11 cellular contexts compared by ENCODE assay signal in the genomic region with DNA sequence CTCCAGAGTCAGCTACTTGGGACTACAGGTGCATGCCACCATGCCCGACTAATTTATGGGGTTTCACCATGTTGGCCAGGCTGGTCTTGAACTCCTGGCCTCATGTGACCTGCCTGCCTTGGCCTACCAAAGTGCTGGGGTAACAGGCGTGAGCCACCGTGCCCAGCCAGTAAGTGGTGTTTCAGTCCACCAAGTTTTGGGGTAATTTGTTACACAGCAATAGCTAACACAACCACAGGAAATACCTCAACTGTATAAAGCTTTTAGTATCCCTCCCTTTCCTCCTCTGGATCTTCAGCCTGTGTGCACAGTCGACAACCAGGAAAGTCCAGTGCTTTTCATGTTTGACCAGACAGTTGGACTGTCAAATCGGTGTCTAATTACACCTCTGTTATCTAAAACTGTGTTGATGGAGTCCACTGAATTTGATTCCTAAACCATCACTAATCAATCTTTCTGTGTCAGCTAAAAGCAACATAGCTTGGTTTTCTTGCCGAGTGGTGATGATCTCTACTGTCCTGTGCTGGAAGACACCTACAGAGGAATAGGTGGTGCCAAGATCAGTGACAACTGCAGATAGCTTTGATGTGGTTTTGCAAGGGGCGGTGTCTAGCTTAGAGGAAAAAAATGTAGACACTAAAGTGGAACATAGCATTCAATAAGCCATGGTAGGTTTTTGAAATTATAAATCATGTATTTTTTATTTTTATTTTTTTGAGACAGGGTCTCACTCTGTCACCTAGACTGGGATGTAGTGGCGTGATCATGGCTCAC. TPM values are rescaled to one million over a fixed set of nuclear protein-coding genes. Genes with fewer than 3 reads are reported as not detected.
DNase-seq lines count a peak whose midpoint lies in the region; ATAC-seq, FAIRE-seq and TF ChIP-seq lines count a peak whose summit lies in the region.
"Had no signal": no experiment of that assay in that cellular context is flagged by ENCODE, and none has a peak within 500 bp of the region (broad histone marks: within the 10 kb centered on the region; RNA-seq: fewer than 3 reads in every experiment).

No MANE protein-coding gene starts in this region.

- POLR2A ChIA-PET in HepG2 (lab: Yijun Ruan, JAX), result no interaction called here

- 0 out of 4 replicates have a peak, but pooled peaks of 1 of the 2 experiments have one; percentile 29 for TF ChIP-seq POLR2A in HepG2 (IDR thresholded peaks at IDR 0.05; ENCODE audit: insufficient read depth in 1 of 2, low read depth in 2 of 2, low read length in 2 of 2)
- no peak for TF ChIP-seq POLR2A in right lobe of liver (IDR thresholded peaks at IDR 0.05)

- H3K9me3 Mint-ChIP-seq in activated T-cell treated with anti-CD3 and anti-CD28 coated beads, Interleukin-2, amount 50 U/mL, for 72 hours, result peaks cover 0 to 1% of the 10 kb centered on the region in 2 donors
- H3K9me3 Mint-ChIP-seq in immature natural killer cell, result no peaks in the 10 kb centered on the region

- H3K4me1 ChIP-seq in HepG2 (ENCODE audit: insufficient read depth, low read length), result no peaks in the 10 kb centered on the region
- no peaks in the 10 kb centered on the region for H3K4me1 ChIP-seq in right lobe of liver
- no peaks in the 10 kb centered on the region for H3K4me1 ChIP-seq in tibial artery

- H3K36me3 Mint-ChIP-seq in activated T-cell treated with anti-CD3 and anti-CD28 coated beads, Interleukin-2, amount 50 U/mL, for 72 hours (ENCODE audit: insufficient read depth in 2 of 2), result peaks cover 16 to 37% of the 10 kb centered on the region in 2 donors
- H3K36me3 Mint-ChIP-seq in immature natural killer cell, result peaks cover 17 to 32% (median 24%) of the 10 kb centered on the region in 3 donors

- TF ChIP-seq CTCF in HepG2 (CRISPR knock-in tag; IDR thresholded peaks at IDR 0.05) (no peak), right lobe of liver (IDR thresholded peaks at IDR 0.05) (no peak), tibial artery (IDR thresholded peaks at IDR 0.05) (no peak)

- TF ChIP-seq EP300 in HepG2 (IDR thresholded peaks at IDR 0.05; ENCODE audit: low read depth in 2 of 2, low read length in 2 of 2) (no peak), HepG2 (CRISPR knock-in tag; IDR thresholded peaks at IDR 0.05; ENCODE audit: borderline replicate concordance) (no peak)

- TF ChIP-seq RAD21 in HepG2 (CRISPR knock-in tag; IDR thresholded peaks at IDR 0.05), result no peak

- H3K9me3 ChIP-seq in HepG2 (ENCODE audit: low read length), result no peaks in the 10 kb centered on the region
- no peaks in the 10 kb centered on the region for H3K9me3 ChIP-seq in right lobe of liver
- H3K9me3 ChIP-seq in tibial artery, result no peaks in the 10 kb centered on the region
- H3K9me3 ChIP-seq: neutrophil had no signal

- no peak for ATAC-seq in HepG2
- ATAC-seq in right lobe of liver, result no peak
- peak; percentile 67 to 69 for ATAC-seq in activated T-cell treated with anti-CD3 and anti-CD28 coated beads, Interleukin-2, amount 50 U/mL, for 72 hours (replicated peaks in 1 of 2)
- ATAC-seq in stimulated activated naive CD8-positive, alpha-beta T cell treated with anti-CD3 and anti-CD28 coated beads, Interleukin-15, Interleukin-2, amounts not matched to agents 100 U/mL and 50 U/mL, for 24 hours, result peak; percentile 79
- ATAC-seq in HG02870 (IDR thresholded peaks at IDR 0.05; ENCODE audit: unreplicated experiment), result no peak

- CTCF ChIA-PET in HepG2 (lab: Yijun Ruan, JAX; ENCODE audit: low intra/inter-chr PET ratio, low total read pairs), result no interaction called here

- H3K27me3 ChIP-seq in HepG2 (ENCODE audit: control insufficient read depth in 1 of 2, insufficient read depth in 2 of 2, low read length in 2 of 2) (no peaks in the 10 kb centered on the region), right lobe of liver (no peaks in the 10 kb centered on the region), tibial artery (no peaks in the 10 kb centered on the region)
- H3K27me3 ChIP-seq: neutrophil had no signal

- no peak for DNase-seq in HepG2 (ENCODE audit: low spot score)
- no peak for DNase-seq in right lobe of liver
- DNase-seq in activated T-cell treated with anti-CD3 and anti-CD28 coated beads, Interleukin-2, amount 50 U/mL, for 72 hours, result peak; percentile 18 to 30
- peak; percentile 44 to 62 (median 50) for DNase-seq in immature natural killer cell
- peak; percentile 17 for DNase-seq in stimulated activated naive CD8-positive, alpha-beta T cell treated with anti-CD3 and anti-CD28 coated beads, Interleukin-15, Interleukin-2, amounts not matched to agents 100 U/mL and 50 U/mL, for 24 hours
- DNase-seq in superior temporal gyrus (ENCODE audit: extremely low spot score), result no peak
- no peak for DNase-seq in tibial artery
- DNase-seq: amniotic stem cell, Karpas-422 had no signal

- H3K36me3 ChIP-seq in HepG2 (replicated peaks in 1 of 2; ENCODE audit: control insufficient read depth in 1 of 2, insufficient read depth in 2 of 2, low read length in 2 of 2), result peaks cover 48 to 87% of the 10 kb centered on the region in 2 experiments
- peaks cover 0 to 57% (median 5%) of the 10 kb centered on the region in 4 donors for H3K36me3 ChIP-seq in right lobe of liver
- H3K36me3 ChIP-seq in tibial artery, result peaks cover 25 to 69% (median 52%) of the 10 kb centered on the region in 3 donors

- no peak overlapping the region for H3K9ac ChIP-seq in HepG2 (ENCODE audit: insufficient read depth, low read depth, low read length)

- H3K4me3 ChIP-seq in HepG2 (replicated peaks in 1 of 3; ENCODE audit: insufficient read depth in 1 of 3, low read depth in 2 of 3, low read length in 3 of 3), result no peak overlapping the region
- H3K4me3 ChIP-seq in right lobe of liver, result no peak overlapping the region
- H3K4me3 ChIP-seq in tibial artery, result no peak overlapping the region

- no peak overlapping the region for H3K4me3 Mint-ChIP-seq in activated T-cell treated with anti-CD3 and anti-CD28 coated beads, Interleukin-2, amount 50 U/mL, for 72 hours
- H3K4me3 Mint-ChIP-seq in immature natural killer cell, result peak overlapping the region; percentile 9 to 42 (median 12)

- H3K4me2 ChIP-seq in HepG2 (ENCODE audit: low read depth, low read length), result no peak overlapping the region

- peak overlapping the region; percentile 4 for H3K27ac Mint-ChIP-seq in activated T-cell treated with anti-CD3 and anti-CD28 coated beads, Interleukin-2, amount 50 U/mL, for 72 hours
- peak overlapping the region in 5 of 6 donors; percentile 23 to 86 (median 71) for H3K27ac Mint-ChIP-seq in immature natural killer cell

- no peak overlapping the region for H2AFZ ChIP-seq in HepG2 (ENCODE audit: low read length)

- WGBS in HepG2 (ENCODE audit: low lambda C conversion rate), result 95% methylated on average over 8 of the region's 8 CpGs
- WGBS in right lobe of liver (ENCODE audit: insufficient coverage, low coverage, low lambda C conversion rate, missing lambda C conversion rate), result 81% methylated on average over 4 of the region's 8 CpGs

- FAIRE-seq in HepG2 (lab: Jason Lieb, UNC), result no peak

- BruUV-seq in HepG2 (replicated peaks; lab: Mats Ljungman, UMichigan), result no TSS peak

- intact Hi-C loops in HepG2 (cut with micrococcal nuclease; ENCODE audit: unreplicated experiment) (no loop called here), right lobe of liver (cut with DNase I) (no loop called here), tibial artery (cut with DNase I; ENCODE audit: low total_unique reads) (no loop called here)

- no peaks in the 10 kb centered on the region for H3K79me2 ChIP-seq in HepG2 (ENCODE audit: insufficient read depth, low read length)

- peaks cover 16% of the 10 kb centered on the region for H3K4me1 Mint-ChIP-seq in activated T-cell treated with anti-CD3 and anti-CD28 coated beads, Interleukin-2, amount 50 U/mL, for 72 hours (ENCODE audit: low read depth)
- H3K4me1 Mint-ChIP-seq in immature natural killer cell, result peaks cover 30 to 47% of the 10 kb centered on the region in 2 donors

- H3K27ac ChIP-seq in HepG2 (ENCODE audit: extremely low read length, insufficient read depth, low read length) (no peak overlapping the region), right lobe of liver (no peak overlapping the region), tibial artery (no peak overlapping the region)
- H3K27ac ChIP-seq: neutrophil had no signal

- H3K27me3 Mint-ChIP-seq in activated T-cell treated with anti-CD3 and anti-CD28 coated beads, Interleukin-2, amount 50 U/mL, for 72 hours (ENCODE audit: low read depth), result no peaks in the 10 kb centered on the region
- peaks cover 0 to 3% (median 2%) of the 10 kb centered on the region in 3 donors for H3K27me3 Mint-ChIP-seq in immature natural killer cell (ENCODE audit: low read depth in 3 of 3)

- H4K20me1 ChIP-seq in HepG2 (ENCODE audit: insufficient read depth, low read length), result no peaks in the 10 kb centered on the region

- in situ Hi-C loops in HepG2 (cut with HindIII; ENCODE audit: extremely low pct_ligation_motif_present, low pct_unique_long_range_greater_than_20kb), result loop anchor here (10.0 kb wide), 1 partner anchor 61 kb away; no protein-coding TSS in a partner anchor

RNA-seq across cellular contexts. Expression of gene ZBTB2, which starts 22.2 kb away (rescaled TPM):
- 22.8 and 31.7 TPM in 2 replicates for total RNA-seq in HepG2 (2016; rRNA removed; fragmentation: Illumina TruSeq; extraction: Trizol)
- total RNA-seq in HepG2 (2016; cell fraction: cytosol; rRNA removed; fragmentation: Illumina TruSeq; extraction: Trizol; ENCODE audit: low read depth), result 5.4 and 6.1 TPM in 2 replicates
- 21.6 and 29.6 TPM in 2 replicates for total RNA-seq in HepG2 (2016; cell fraction: insoluble cytoplasmic fraction; rRNA removed; fragmentation: Illumina TruSeq; extraction: Trizol)
- 27.6 and 30.8 TPM in 2 replicates for total RNA-seq in HepG2 (2016; cell fraction: membrane; rRNA removed; fragmentation: Illumina TruSeq; extraction: Trizol)
- total RNA-seq in HepG2 (2016; cell fraction: nucleus; rRNA removed; fragmentation: Illumina TruSeq; extraction: Trizol), result 14.1 and 16.0 TPM in 2 replicates
- polyA plus RNA-seq in HepG2 (2011; rRNA removed), result 14.6 and 15.4 TPM in 2 replicates
- 11.6 and 14.4 TPM in 2 replicates for polyA plus RNA-seq in HepG2 (2011; cell fraction: cytosol; rRNA removed)
- 6.0 TPM in 2 replicates for polyA plus RNA-seq in HepG2 (2011; cell fraction: nucleus; rRNA removed)
- 11.5 and 17.2 TPM in 2 replicates for polyA plus RNA-seq in HepG2 (2012)
- 7.3 and 8.3 TPM in 2 replicates for polyA plus RNA-seq in HepG2 (2016; cell fraction: cytosol; fragmentation: Illumina TruSeq; extraction: Trizol; ENCODE audit: low read depth)
- 41.7 and 43.1 TPM in 2 replicates for polyA plus RNA-seq in HepG2 (2016; cell fraction: insoluble cytoplasmic fraction; fragmentation: Illumina TruSeq; extraction: Trizol; ENCODE audit: low read depth)
- 28.7 and 33.3 TPM in 2 replicates for polyA plus RNA-seq in HepG2 (2016; cell fraction: membrane; fragmentation: Illumina TruSeq; extraction: Trizol; ENCODE audit: low read depth)
- polyA plus RNA-seq in HepG2 (2016; cell fraction: nucleus; fragmentation: Illumina TruSeq; extraction: Trizol; ENCODE audit: insufficient read depth, low read depth), result 22.9 and 24.0 TPM in 2 replicates
- polyA minus RNA-seq in HepG2 (2011; rRNA and poly(A)+ RNA removed; ENCODE audit: low replicate concordance), result 23.7 and 29.2 TPM in 2 replicates
- polyA minus RNA-seq in HepG2 (2011; cell fraction: cytosol; rRNA and poly(A)+ RNA removed), result 9.8 and 10.0 TPM in 2 replicates
- polyA minus RNA-seq in HepG2 (2011; cell fraction: nucleus; rRNA and poly(A)+ RNA removed), result 6.3 and 6.7 TPM in 2 replicates
- 1 to 10 TPM; 3.2 to 6.0 (median 4.5) TPM for total RNA-seq in right lobe of liver
- 10 to 100 TPM; 24.3 to 27.7 TPM for total RNA-seq in activated T-cell treated with anti-CD3 and anti-CD28 coated beads, Interleukin-2, amount 50 U/mL, for 72 hours
- polyA plus RNA-seq in immature natural killer cell, result 10 to 100 TPM; 11.5 to 27.5 (median 24.1) TPM

RNA-seq across cellular contexts. Expression of gene RMND1, which starts 38.4 kb away (rescaled TPM):
- total RNA-seq in HepG2 (2016; rRNA removed; fragmentation: Illumina TruSeq; extraction: Trizol) (72.5 and 75.6 TPM in 2 replicates), right lobe of liver (10 to 100 TPM; 13.1 to 23.4 (median 19.5) TPM)
- total RNA-seq in HepG2 (2016; cell fraction: cytosol; rRNA removed; fragmentation: Illumina TruSeq; extraction: Trizol; ENCODE audit: low read depth), result 55.6 and 56.1 TPM in 2 replicates
- 72.3 and 75.6 TPM in 2 replicates for total RNA-seq in HepG2 (2016; cell fraction: insoluble cytoplasmic fraction; rRNA removed; fragmentation: Illumina TruSeq; extraction: Trizol)
- 63.4 and 63.9 TPM in 2 replicates for total RNA-seq in HepG2 (2016; cell fraction: membrane; rRNA removed; fragmentation: Illumina TruSeq; extraction: Trizol)
- 84.2 and 88.8 TPM in 2 replicates for total RNA-seq in HepG2 (2016; cell fraction: nucleus; rRNA removed; fragmentation: Illumina TruSeq; extraction: Trizol)
- polyA plus RNA-seq in HepG2 (2011; rRNA removed) (30.0 and 34.0 TPM in 2 replicates), immature natural killer cell (10 to 100 TPM in 1 of 3 donors, 1 to 10 TPM in 2; 6.4 to 13.3 (median 7.5) TPM)
- 21.3 and 29.7 TPM in 2 replicates for polyA plus RNA-seq in HepG2 (2011; cell fraction: cytosol; rRNA removed)
- polyA plus RNA-seq in HepG2 (2011; cell fraction: nucleus; rRNA removed), result 11.0 and 14.0 TPM in 2 replicates
- 42.6 and 62.0 TPM in 2 replicates for polyA plus RNA-seq in HepG2 (2012)
- polyA plus RNA-seq in HepG2 (2016; cell fraction: cytosol; fragmentation: Illumina TruSeq; extraction: Trizol; ENCODE audit: low read depth), result 24.8 and 29.4 TPM in 2 replicates
- polyA plus RNA-seq in HepG2 (2016; cell fraction: insoluble cytoplasmic fraction; fragmentation: Illumina TruSeq; extraction: Trizol; ENCODE audit: low read depth), result 57.9 and 64.0 TPM in 2 replicates
- polyA plus RNA-seq in HepG2 (2016; cell fraction: membrane; fragmentation: Illumina TruSeq; extraction: Trizol; ENCODE audit: low read depth), result 37.1 and 37.2 TPM in 2 replicates
- polyA plus RNA-seq in HepG2 (2016; cell fraction: nucleus; fragmentation: Illumina TruSeq; extraction: Trizol; ENCODE audit: insufficient read depth, low read depth), result 51.6 and 58.3 TPM in 2 replicates
- polyA minus RNA-seq in HepG2 (2011; rRNA and poly(A)+ RNA removed; ENCODE audit: low replicate concordance), result 8.9 and 29.4 TPM in 2 replicates
- polyA minus RNA-seq in HepG2 (2011; cell fraction: cytosol; rRNA and poly(A)+ RNA removed), result 24.4 and 29.4 TPM in 2 replicates
- polyA minus RNA-seq in HepG2 (2011; cell fraction: nucleus; rRNA and poly(A)+ RNA removed), result 119 and 153 TPM in 2 replicates
- 10 to 100 TPM; 22.7 to 26.6 TPM for total RNA-seq in activated T-cell treated with anti-CD3 and anti-CD28 coated beads, Interleukin-2, amount 50 U/mL, for 72 hours

Comparison
In these comparisons a context has a peak if more than half of its experiments do, and no peak if none do; other contexts are left out.
1. ATAC-seq: peak in activated T-cell treated with anti-CD3 and anti-CD28 coated beads, Interleukin-2, amount 50 U/mL, for 72 hours (2 of 2) and stimulated activated naive CD8-positive, alpha-beta T cell treated with anti-CD3 and anti-CD28 coated beads, Interleukin-15, Interleukin-2, amounts not matched to agents 100 U/mL and 50 U/mL, for 24 hours (single experiment); none in HepG2 (single experiment), right lobe of liver (0 of 4) and HG02870 (single experiment).
2. DNase-seq: peak in activated T-cell treated with anti-CD3 and anti-CD28 coated beads, Interleukin-2, amount 50 U/mL, for 72 hours (2 of 2), immature natural killer cell (3 of 3) and stimulated activated naive CD8-positive, alpha-beta T cell treated with anti-CD3 and anti-CD28 coated beads, Interleukin-15, Interleukin-2, amounts not matched to agents 100 U/mL and 50 U/mL, for 24 hours (single experiment); none in HepG2 (single experiment), right lobe of liver (0 of 3), superior temporal gyrus (single experiment) and tibial artery (0 of 2).
3. H3K4me3 Mint-ChIP-seq: peak in immature natural killer cell (5 of 5); none in activated T-cell treated with anti-CD3 and anti-CD28 coated beads, Interleukin-2, amount 50 U/mL, for 72 hours (0 of 2).